2 cellular contexts compared by ENCODE assay signal in genomic region chr4:183335369-183335940, GRCh38.
TF ChIP-seq lines count a peak whose summit lies in the region.

No MANE protein-coding gene starts in this region.

TF ChIP-seq in Ishikawa, 13 proteins besides CTCF, POLR2A, EP300 and RAD21 (continued from another document):
- TF ChIP-seq REST (IDR thresholded peaks at IDR 0.05; ENCODE audit: low read depth), result no peak
- peak; percentile 55 for TF ChIP-seq NFIC (IDR thresholded peaks at IDR 0.05)
- no peak for TF ChIP-seq EGR1 (IDR thresholded peaks at IDR 0.05)
- peak; percentile 72 for TF ChIP-seq TCF12 (IDR thresholded peaks at IDR 0.05; ENCODE audit: low read depth)
- TF ChIP-seq FOXM1 (IDR thresholded peaks at IDR 0.05; ENCODE audit: borderline replicate concordance, low read depth), result peak; percentile 49; the same call in 1 of the 2 replicates
- TF ChIP-seq TAF1 (IDR thresholded peaks at IDR 0.05; ENCODE audit: low read depth), result no peak
- TF ChIP-seq YY1 (IDR thresholded peaks at IDR 0.05; ENCODE audit: low read depth), result no peak
- no peak for TF ChIP-seq ZBTB7A (IDR thresholded peaks at IDR 0.05; ENCODE audit: low read depth)
- TF ChIP-seq MAX (IDR thresholded peaks at IDR 0.05), result peak; percentile 47

TF ChIP-seq in K562, 482 proteins besides CTCF, POLR2A, EP300 and RAD21 (continued from another document and continues in another):
- TF ChIP-seq CHAMP1 (IDR thresholded peaks at IDR 0.05) (no peak), PYGO2 (tag; IDR thresholded peaks at IDR 0.05) (peak; percentile 55; the same call in 1 of the 2 replicates), CBX2 (IDR thresholded peaks at IDR 0.05; ENCODE audit: insufficient read depth, low read length, poor library complexity, severe bottlenecking) (no peak), RBM25 (IDR thresholded peaks at IDR 0.05; ENCODE audit: low read depth, low read length, severe bottlenecking) (no peak), MECOM (CRISPR knock-in tag; IDR thresholded peaks at IDR 0.05) (no peak), VEZF1 (CRISPR knock-in tag; IDR thresholded peaks at IDR 0.05) (no peak), RNF219 (CRISPR knock-in tag; IDR thresholded peaks at IDR 0.05) (no peak), ILK (tag; IDR thresholded peaks at IDR 0.05; ENCODE audit: borderline replicate concordance, low read depth) (no peak), MTA2 (IDR thresholded peaks at IDR 0.05; ENCODE audit: low read depth) (no peak), ATF3 (IDR thresholded peaks at IDR 0.05) (peak; percentile 85), ATF3 (CRISPR knock-in tag; conservative IDR thresholded peaks at IDR 0.05) (no peak), TGIF2 (CRISPR knock-in tag; IDR thresholded peaks at IDR 0.05) (no peak), ELF4 (CRISPR knock-in tag; IDR thresholded peaks at IDR 0.05) (no peak), HOXB6 (CRISPR knock-in tag; IDR thresholded peaks at IDR 0.05; ENCODE audit: borderline replicate concordance) (no peak), CBFA2T3 (IDR thresholded peaks at IDR 0.05) (peak; percentile 23; the same call in 1 of the 2 replicates), ETV6 (IDR thresholded peaks at IDR 0.05; ENCODE audit: borderline replicate concordance in 1 of 2, low read depth in 2 of 2, low read length in 1 of 2) (peak; percentile 75 to 91; a peak in 3 of 4 replicates), ETV6 (CRISPR knock-in tag; IDR thresholded peaks at IDR 0.05; ENCODE audit: borderline replicate concordance) (no peak), ZNF311 (CRISPR knock-in tag; IDR thresholded peaks at IDR 0.05) (peak; percentile 29; the same call in 1 of the 2 replicates), SPI1 (IDR thresholded peaks at IDR 0.05; ENCODE audit: borderline replicate concordance, low read depth, low read length) (no peak), TEAD1 (CRISPR knock-in tag; IDR thresholded peaks at IDR 0.05) (no peak), BCL6 (CRISPR knock-in tag; IDR thresholded peaks at IDR 0.05) (no peak), EHMT2 (IDR thresholded peaks at IDR 0.05) (0 out of 2 replicates have a peak, but pooled peaks have one; percentile 27), ETV1 (tag; conservative IDR thresholded peaks at IDR 0.05; ENCODE audit: low read depth) (peak; percentile 83), NFRKB (IDR thresholded peaks at IDR 0.05; ENCODE audit: low read depth) (no peak), BACH1 (tag; IDR thresholded peaks at IDR 0.05) (peak; percentile 41; the same call in 1 of the 2 replicates), MXD1 (CRISPR knock-in tag; IDR thresholded peaks at IDR 0.05; ENCODE audit: borderline replicate concordance, poor library complexity, severe bottlenecking) (no peak), HDAC6 (IDR thresholded peaks at IDR 0.05; ENCODE audit: low read depth, low read length) (no peak), THAP12 (CRISPR knock-in tag; IDR thresholded peaks at IDR 0.05) (no peak), EP400 (IDR thresholded peaks at IDR 0.05) (peak; percentile 4; the same call in 1 of the 2 replicates), STAT5A (IDR thresholded peaks at IDR 0.05; ENCODE audit: borderline replicate concordance, low read length) (peak; percentile 34; the same call in 1 of the 2 replicates), SMARCA4 (IDR thresholded peaks at IDR 0.05) (peak; percentile 63), KLF16 (IDR thresholded peaks at IDR 0.05) (no peak), GABPA (tag; conservative IDR thresholded peaks at IDR 0.05; ENCODE audit: low read depth) (peak; percentile 59), DPF2 (IDR thresholded peaks at IDR 0.05) (peak; percentile 65), KLF1 (tag; IDR thresholded peaks at IDR 0.05) (no peak), SMARCE1 (IDR thresholded peaks at IDR 0.05) (0 out of 2 replicates have a peak, but pooled peaks have one; percentile 46), CBFA2T2 (conservative IDR thresholded peaks at IDR 0.05) (0 out of 2 replicates have a peak, but pooled peaks have one; percentile 12), ZNF584 (CRISPR knock-in tag; IDR thresholded peaks at IDR 0.05; ENCODE audit: low read depth) (peak; percentile 94), SP1 (CRISPR knock-in tag; IDR thresholded peaks at IDR 0.05) (no peak), E2F1 (CRISPR knock-in tag; IDR thresholded peaks at IDR 0.05) (no peak), FOXA3 (CRISPR knock-in tag; conservative IDR thresholded peaks at IDR 0.05 in 1 of 2, IDR thresholded peaks at IDR 0.05 in 1 of 2) (no peak), NBN (IDR thresholded peaks at IDR 0.05; ENCODE audit: low read depth) (no peak), CEBPG (CRISPR knock-in tag; IDR thresholded peaks at IDR 0.05) (no peak), CEBPG (tag; conservative IDR thresholded peaks at IDR 0.05 in 1 of 2, IDR thresholded peaks at IDR 0.05 in 1 of 2) (peak in 1 of 2 experiments; percentile 52; a peak in 1 of 4 replicates), SMARCB1 (IDR thresholded peaks at IDR 0.05; ENCODE audit: insufficient read length, low read depth) (no peak), SIN3A (IDR thresholded peaks at IDR 0.05; ENCODE audit: borderline replicate concordance in 2 of 2, control insufficient read depth in 1 of 2, low read depth in 2 of 2, low read length in 2 of 2) (no peak), RBBP5 (IDR thresholded peaks at IDR 0.05; ENCODE audit: borderline replicate concordance, insufficient read depth, low read length, poor library complexity, severe bottlenecking) (no peak), FOSL1 (tag; conservative IDR thresholded peaks at IDR 0.05) (peak; percentile 85), DDX20 (tag; IDR thresholded peaks at IDR 0.05; ENCODE audit: low read depth) (0 out of 2 replicates have a peak, but pooled peaks have one; percentile 27), DNMT1 (IDR thresholded peaks at IDR 0.05) (no peak), GATAD2A (IDR thresholded peaks at IDR 0.05) (no peak), KAT8 (IDR thresholded peaks at IDR 0.05; ENCODE audit: low read depth) (no peak), CREB5 (CRISPR knock-in tag; IDR thresholded peaks at IDR 0.05) (no peak), ZNF639 (CRISPR knock-in tag; conservative IDR thresholded peaks at IDR 0.05 in 1 of 2, IDR thresholded peaks at IDR 0.05 in 1 of 2) (no peak), ZBTB34 (CRISPR knock-in tag; IDR thresholded peaks at IDR 0.05) (no peak)
